12 cellular contexts compared by ENCODE assay signal in the genomic region with DNA sequence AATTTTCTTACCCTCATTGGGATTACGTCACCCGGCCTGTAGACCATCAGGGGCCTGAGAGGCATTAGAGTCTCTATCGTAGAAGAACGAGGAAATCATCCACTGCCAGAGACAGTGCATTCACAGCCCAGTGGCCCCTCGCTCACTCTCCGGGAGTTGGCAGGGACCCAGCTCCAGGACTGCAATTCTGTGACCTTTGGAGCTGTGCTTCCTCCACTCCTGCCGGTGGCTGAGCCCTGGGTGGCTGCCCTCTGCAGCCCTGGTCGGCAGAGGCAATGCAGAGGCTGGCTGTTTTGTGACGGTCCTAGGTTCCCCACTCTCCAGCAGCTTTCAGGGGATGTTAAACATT. TPM values are rescaled to one million over a fixed set of nuclear protein-coding genes. Genes with fewer than 3 reads are reported as not detected.
DNase-seq lines count a peak whose midpoint lies in the region; ATAC-seq and TF ChIP-seq lines count a peak whose summit lies in the region.
"Had no signal": no experiment of that assay in that cellular context is flagged by ENCODE, and none has a peak within 500 bp of the region (broad histone marks: within the 10 kb centered on the region; RNA-seq: fewer than 3 reads in every experiment).

No MANE protein-coding gene starts in this region.

- peak; percentile 55 for DNase-seq in DMS53 (lab: John Stamatoyannopoulos, UW)
- DNase-seq in DMS53 treated with DMSO at 0.1 percent for 48 hours (lab: John Stamatoyannopoulos, UW; ENCODE audit: unreplicated experiment) = no peak
- peak in 2 of 3 donors; percentile 87 to 90 for DNase-seq in Peyer's patch
- DNase-seq in immature natural killer cell = no peak
- DNase-seq in gastrocnemius medialis = no peak
- no peak for DNase-seq in NCI-H226
- DNase-seq in GM23248 = no peak
- DNase-seq: SK-N-SH had no signal

- H3K4me2 ChIP-seq in GM23248 (ENCODE audit: unreplicated experiment) = no peak overlapping the region
- H3K4me2 ChIP-seq: SK-N-SH had no signal

- TF ChIP-seq POLR2A in Peyer's patch (IDR thresholded peaks at IDR 0.05) (peak in 1 of 2 donors; percentile 38), gastrocnemius medialis (IDR thresholded peaks at IDR 0.05) (no peak)

- no peaks in the 10 kb centered on the region for H3F3A ChIP-seq in GM23248 (ENCODE audit: insufficient read depth)

- peaks cover 4 to 10% (median 4%) of the 10 kb centered on the region in 3 donors for H3K27me3 Mint-ChIP-seq in immature natural killer cell (ENCODE audit: low read depth in 3 of 3)

- H2AFZ ChIP-seq in GM23248 = no peak overlapping the region

- peaks cover 47 to 50% of the 10 kb centered on the region in 2 donors for H3K4me1 Mint-ChIP-seq in immature natural killer cell

- H3K27ac Mint-ChIP-seq in immature natural killer cell = peak overlapping the region in 5 of 6 donors; percentile 20 to 88 (median 71)

- H3K27me3 ChIP-seq in Peyer's patch (no peaks in the 10 kb centered on the region), gastrocnemius medialis (no peaks in the 10 kb centered on the region), GM23248 (replicated peaks; ENCODE audit: insufficient read depth) (peaks cover 9% of the 10 kb centered on the region; the same call in 1 of the 2 replicates)

- TF ChIP-seq CTCF in Peyer's patch (IDR thresholded peaks at IDR 0.05) = peak in 3 of 6 experiments; percentile 27 to 32 (median 30)
- TF ChIP-seq CTCF in gastrocnemius medialis (IDR thresholded peaks at IDR 0.05 in 4 of 5, conservative IDR thresholded peaks at IDR 0.05 in 1 of 5) = no peak

- no peaks in the 10 kb centered on the region for H3K9me2 ChIP-seq in GM23248 (ENCODE audit: insufficient read depth)
- H3K9me2 ChIP-seq: SK-N-SH had no signal

- ATAC-seq in gastrocnemius medialis = no peak
- no peak for ATAC-seq in GM21529 (IDR thresholded peaks at IDR 0.05; ENCODE audit: unreplicated experiment)

- no peaks in the 10 kb centered on the region for H4K20me1 ChIP-seq in GM23248 (ENCODE audit: insufficient read depth)

- H3K4me3 ChIP-seq in Peyer's patch = peak overlapping the region in 1 of 4 donors; percentile 15
- H3K4me3 ChIP-seq in gastrocnemius medialis = no peak overlapping the region
- H3K4me3 ChIP-seq in GM23248 = no peak overlapping the region

- H3K4me1 ChIP-seq in Peyer's patch (peaks cover 11 to 60% (median 33%) of the 10 kb centered on the region in 4 donors), gastrocnemius medialis (peaks cover 54 to 74% of the 10 kb centered on the region in 2 donors), GM23248 (ENCODE audit: insufficient read depth) (0 out of 2 replicates have a peak, but pooled peaks cover 5% of the 10 kb centered on the region)

- H3K4me3 Mint-ChIP-seq in immature natural killer cell = no peak overlapping the region

- H3K27ac ChIP-seq in Peyer's patch = peak overlapping the region; percentile 71 to 88 (median 80)
- peak overlapping the region; percentile 85 to 96 (median 88) for H3K27ac ChIP-seq in gastrocnemius medialis
- H3K27ac ChIP-seq in GM23248 = no peak overlapping the region
- H3K27ac ChIP-seq: 22Rv1 had no signal

- H3K9me3 ChIP-seq in Peyer's patch (no peaks in the 10 kb centered on the region), gastrocnemius medialis (no peaks in the 10 kb centered on the region), GM23248 (ENCODE audit: low read depth) (no peaks in the 10 kb centered on the region)
- H3K9me3 ChIP-seq: SK-N-SH had no signal

- H3K79me2 ChIP-seq in GM23248 (ENCODE audit: insufficient read depth) = no peaks in the 10 kb centered on the region

- no peak overlapping the region for H3K9ac ChIP-seq in GM23248
- H3K9ac ChIP-seq: SK-N-SH had no signal

- 77 to 78% methylated on average over 9 of the region's 9 CpGs for WGBS in GM23248 (ENCODE audit: low coverage in 1 of 2, low lambda C conversion rate in 2 of 2, missing lambda C conversion rate in 2 of 2), 2 experiments

- H3K9me3 Mint-ChIP-seq in immature natural killer cell = no peaks in the 10 kb centered on the region

- peaks cover 0 to 13% (median 0%) of the 10 kb centered on the region in 3 donors for H3K36me3 ChIP-seq in Peyer's patch
- H3K36me3 ChIP-seq in gastrocnemius medialis = no peaks in the 10 kb centered on the region
- no peaks in the 10 kb centered on the region for H3K36me3 ChIP-seq in GM23248 (ENCODE audit: low read depth)

- intact Hi-C loops in gastrocnemius medialis (cut with DNase I; ENCODE audit: low total_unique reads) = no loop called here

- peaks cover 4 to 13% (median 13%) of the 10 kb centered on the region in 3 donors for H3K36me3 Mint-ChIP-seq in immature natural killer cell

- in situ Hi-C loops in gastrocnemius medialis (cut with MboI; ENCODE audit: low sequenced_read_pairs in 4 of 4) = no loop called here
- in situ Hi-C loops in GM23248 (cut with MboI) = no loop called here

RNA-seq across cellular contexts. Expression of gene SLC37A1, which starts 12.7 kb away (rescaled TPM):
- total RNA-seq in Peyer's patch (100 to 1,000 TPM in 3 of 4 donors, 10 to 100 TPM in 1; 66.0 to 249 (median 195) TPM), gastrocnemius medialis (10 to 100 TPM in 2 of 4 donors, 1 to 10 TPM in 2; 8.3 to 16.1 (median 12.4) TPM)
- polyA plus RNA-seq in immature natural killer cell (1 to 10 TPM in 2 of 3 donors, under 1 TPM in 1; 0.09 to 6.3 (median 3.0) TPM), GM23248 (2016; fragmentation: Nextera tagmentation; extraction: Ambion mirVana) (0.23 TPM in 1 of 2 replicates, not detected in the other)
- not detected in 2 replicates for total RNA-seq in GM23248 (2014; rRNA removed; shearing (Covaris generic))

RNA-seq across cellular contexts. Expression of gene RSPH1, which starts 30.3 kb away (rescaled TPM):
- total RNA-seq in Peyer's patch = 10 to 100 TPM in 1 of 4 donors, 1 to 10 TPM in 3; 2.5 to 11.0 (median 6.7) TPM
- polyA plus RNA-seq in immature natural killer cell = under 1 TPM in 1 of 3 donors, not detected in 2; 0.37 TPM
- under 1 TPM in 1 of 4 donors, not detected in 3; 0.29 TPM for total RNA-seq in gastrocnemius medialis
- 0.32 TPM in 1 of 2 replicates, not detected in the other for total RNA-seq in GM23248 (2014; rRNA removed; shearing (Covaris generic))
- 0.14 TPM in 1 of 2 replicates, not detected in the other for polyA plus RNA-seq in GM23248 (2016; fragmentation: Nextera tagmentation; extraction: Ambion mirVana)
- total RNA-seq: activated CD8-positive, alpha-beta memory T cell treated with anti-CD3 and anti-CD28 coated beads for 36 hours; lung microvascular endothelial cell had no signal

Comparison
In these comparisons a context has a peak if more than half of its experiments do, and no peak if none do; other contexts are left out.
1. DNase-seq: peak in DMS53 (single experiment) and Peyer's patch (2 of 3); none in DMS53 treated with DMSO at 0.1 percent for 48 hours (single experiment), immature natural killer cell (0 of 3), gastrocnemius medialis (0 of 2), NCI-H226 (single experiment) and GM23248 (single experiment).